Comparison of ENCODE assay signal across 18 cellular contexts in the genomic region with DNA sequence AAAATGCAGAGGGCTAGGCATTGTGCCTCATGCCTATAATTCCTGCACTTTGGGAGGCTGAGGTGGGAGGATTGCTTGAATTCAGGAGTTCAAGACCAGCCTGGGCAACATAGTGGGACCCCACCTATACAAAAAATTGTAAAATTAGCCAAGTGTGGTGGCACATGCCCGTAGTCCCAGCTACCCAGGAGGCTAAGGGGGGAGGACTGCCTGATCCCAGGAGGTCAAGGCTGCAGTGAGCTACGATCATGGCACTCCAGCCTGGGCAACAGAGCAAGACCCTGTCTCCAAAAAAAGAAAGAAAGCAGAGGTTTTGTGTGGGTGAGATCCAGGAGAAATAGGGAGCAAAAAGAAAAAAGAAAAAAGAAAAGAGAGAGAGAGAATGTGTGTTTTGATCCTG. TPM values are rescaled to one million over a fixed set of nuclear protein-coding genes. Genes with fewer than 3 reads are reported as not detected.
A peak's percentile ranks its signal among the peaks of the same experiment; 100 is the strongest.
DNase-seq lines count a peak whose midpoint lies in the region; ATAC-seq, FAIRE-seq and TF ChIP-seq lines count a peak whose summit lies in the region.
"Had no signal": no experiment of that assay in that cellular context is flagged by ENCODE, and none has a peak within 500 bp of the region (broad histone marks: within the 10 kb centered on the region; RNA-seq: fewer than 3 reads in every experiment).

No MANE protein-coding gene starts in this region.

- no peaks in the 10 kb centered on the region for H3K27me3 Mint-ChIP-seq in CD14-positive monocyte (ENCODE audit: low read depth in 3 of 3)

- ATAC-seq in Panc1 (no peak), HG03460 (IDR thresholded peaks at IDR 0.05; ENCODE audit: unreplicated experiment) (no peak), GM19351 (IDR thresholded peaks at IDR 0.05; ENCODE audit: unreplicated experiment) (no peak)

- H3K4me1 ChIP-seq in Panc1 (ENCODE audit: control insufficient read depth, insufficient read depth, low read length), result peaks cover 6% of the 10 kb centered on the region; the same call in 1 of the 2 replicates
- peaks cover 10% of the 10 kb centered on the region for H3K4me1 ChIP-seq in osteoblast (ENCODE audit: insufficient read depth, low read length)

- H3K36me3 ChIP-seq in KOPT-K1 (ENCODE audit: insufficient read depth, low read length), result no peaks in the 10 kb centered on the region
- H3K36me3 ChIP-seq in Panc1 (ENCODE audit: control insufficient read depth, insufficient read depth, low read length), result no peaks in the 10 kb centered on the region
- H3K36me3 ChIP-seq in osteoblast (ENCODE audit: insufficient read depth, low read length), result no peaks in the 10 kb centered on the region
- H3K36me3 ChIP-seq: Peyer's patch had no signal

- peak overlapping the region; percentile 70 to 95 (median 91) for H3K27ac Mint-ChIP-seq in CD14-positive monocyte

- peak overlapping the region; percentile 50 to 83 for H3K4me3 Mint-ChIP-seq in CD14-positive monocyte

- H3K9me3 Mint-ChIP-seq in CD14-positive monocyte, result no peaks in the 10 kb centered on the region

- no peak overlapping the region; a peak in 1 of 4 replicates for H3K4me3 ChIP-seq in Panc1 (ENCODE audit: low read depth in 2 of 2, low read length in 2 of 2)
- H3K4me3 ChIP-seq in osteoblast (ENCODE audit: insufficient read depth, low read length), result no peak overlapping the region
- H3K4me3 ChIP-seq: Peyer's patch had no signal

- no peak for FAIRE-seq in D721Med (lab: Jason Lieb, UNC)

- H4K20me1 ChIP-seq in osteoblast (ENCODE audit: insufficient read depth, low read length), result peaks cover 8% of the 10 kb centered on the region

- H3K27me3 ChIP-seq in Panc1 (ENCODE audit: control insufficient read depth, insufficient read depth, low read length) (no peaks in the 10 kb centered on the region), osteoblast (ENCODE audit: insufficient read depth, low read length) (no peaks in the 10 kb centered on the region)
- H3K27me3 ChIP-seq: Peyer's patch had no signal

- CTCF ChIA-PET in Panc1 (lab: Charles Lee), result no interaction called here

- TF ChIP-seq CTCF in CD14-positive monocyte (IDR thresholded peaks at IDR 0.05) (no peak), Panc1 (IDR thresholded peaks at IDR 0.05) (no peak), osteoblast (IDR thresholded peaks at IDR 0.05; ENCODE audit: extremely low read depth, low read depth, low read length) (no peak), D721Med (IDR thresholded peaks at IDR 0.05; ENCODE audit: insufficient read depth, missing control alignments) (no peak)

- peaks cover 55% of the 10 kb centered on the region for H3K4me1 Mint-ChIP-seq in CD14-positive monocyte

- no peaks in the 10 kb centered on the region for H3K36me3 Mint-ChIP-seq in CD14-positive monocyte

- intact Hi-C loops in CD14-positive monocyte (cut with micrococcal nuclease) (no loop called here), Panc1 (cut with micrococcal nuclease; ENCODE audit: unreplicated experiment) (no loop called here)

- H3K9me3 ChIP-seq in KOPT-K1 (ENCODE audit: insufficient read depth, low read length, poor library complexity, severe bottlenecking), result no peaks in the 10 kb centered on the region
- H3K9me3 ChIP-seq in Panc1 (ENCODE audit: control insufficient read depth, insufficient read depth, low read depth, low read length), result no peaks in the 10 kb centered on the region
- H3K9me3 ChIP-seq in osteoblast (ENCODE audit: low read depth, low read length), result no peaks in the 10 kb centered on the region
- H3K9me3 ChIP-seq: Peyer's patch had no signal

- peaks cover 51% of the 10 kb centered on the region for H3K79me2 ChIP-seq in osteoblast (ENCODE audit: insufficient read depth, low read length)

- H3K27ac ChIP-seq in KOPT-K1 (ENCODE audit: low read depth, low read length, poor library complexity, severe bottlenecking) (peak overlapping the region; percentile 67), Panc1 (ENCODE audit: low read length) (peak overlapping the region; percentile 77; the same call in 1 of the 2 replicates), osteoblast (ENCODE audit: low read depth, low read length) (no peak overlapping the region)
- H3K27ac ChIP-seq: Peyer's patch had no signal

- peak overlapping the region; percentile 88 for H3K4me2 ChIP-seq in osteoblast (ENCODE audit: insufficient read depth, low read length)

- in situ Hi-C loops in Panc1 (cut with HindIII; ENCODE audit: low pct_unique_long_range_greater_than_20kb, low sequenced_read_pairs), result no loop called here

- DNase-seq in CD14-positive monocyte (ENCODE audit: low spot score), result no peak
- DNase-seq in Panc1 (ENCODE audit: low read depth, low spot score), result no peak
- no peak for DNase-seq in osteoblast (ENCODE audit: insufficient read length, low spot score, missing footprints)
- DNase-seq in D721Med (ENCODE audit: insufficient read length, low spot score), result no peak
- DNase-seq: C1 segment of cervical spinal cord, DMS53, H7, MM.1S, NCI-H1048, NCI-H1436, NCI-H187 treated with DMSO at 0.1 percent for 48 hours, NCI-H2107, NCI-H69, Peyer's patch, T-helper 1 cell had no signal

- POLR2A ChIA-PET in Panc1 (lab: Charles Lee), result interaction anchor here (0.6 kb wide), 1 partner anchor 42 kb away, joined by 3 read pairs; no protein-coding TSS in a partner anchor

- peak overlapping the region; percentile 85 for H2AFZ ChIP-seq in osteoblast (ENCODE audit: low read length)

- BruUV-seq in Panc1 (replicated peaks; lab: Mats Ljungman, UMichigan), result no TSS peak

RNA-seq across cellular contexts. Expression of a gene that starts 4.9 kb away (rescaled TPM):
- 1 to 10 TPM; 3.7 to 5.7 TPM for polyA plus RNA-seq in CD14-positive monocyte
- 17.2 TPM for total RNA-seq in Panc1 (2021; ENCODE audit: unreplicated experiment)
- polyA plus RNA-seq in Panc1 (2012; ENCODE audit: insufficient read length), result 7.4 TPM
- 13.0 and 15.2 TPM in 2 replicates for total RNA-seq in osteoblast
